Comparison of ENCODE assay signal across 20 cellular contexts in the genomic region with DNA sequence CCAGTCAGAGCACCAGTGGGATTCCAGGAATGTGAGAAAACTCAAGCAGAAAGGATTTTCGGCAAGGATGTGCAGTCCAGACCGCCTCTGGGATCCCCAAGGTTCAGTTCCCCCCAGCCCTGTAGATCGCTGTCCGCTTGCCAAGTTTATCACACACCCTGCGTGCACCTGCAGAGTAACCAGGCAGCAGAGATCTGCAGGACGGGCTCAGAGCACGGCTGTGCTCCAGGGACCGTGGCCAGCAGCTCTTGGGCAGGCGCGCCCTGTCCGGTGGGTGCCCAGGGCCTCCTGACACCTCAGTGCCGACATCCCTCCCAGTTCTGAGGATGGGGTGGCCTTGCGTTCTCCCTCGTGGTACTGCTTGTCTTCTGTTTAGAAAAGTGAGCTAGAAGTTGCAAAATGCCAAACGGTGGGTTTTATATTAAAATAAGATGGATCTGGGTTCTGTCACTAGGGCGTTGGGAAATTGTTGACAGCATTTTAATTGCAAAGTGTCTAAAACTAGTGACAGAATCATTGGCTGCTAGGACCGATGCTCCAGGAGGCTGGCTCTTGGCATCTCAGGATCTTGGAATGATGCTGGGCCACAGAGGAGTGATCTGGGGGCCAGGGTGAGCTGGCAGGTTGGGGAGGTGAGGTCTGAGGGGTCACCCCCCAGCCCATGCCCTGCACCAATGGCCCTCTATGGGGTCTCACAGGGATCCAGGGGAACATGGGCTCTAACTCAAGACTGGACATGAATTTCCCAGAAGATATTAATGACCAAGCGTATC.
DNase-seq lines count a peak whose midpoint lies in the region; ATAC-seq and TF ChIP-seq lines count a peak whose summit lies in the region.
"Had no signal": no experiment of that assay in that cellular context is flagged by ENCODE, and none has a peak within 500 bp of the region (broad histone marks: within the 10 kb centered on the region; RNA-seq: fewer than 3 reads in every experiment).

No MANE protein-coding gene starts in this region.

- no peaks in the 10 kb centered on the region for H3K4me1 Mint-ChIP-seq in osteocyte (ENCODE audit: unreplicated experiment)
- H3K4me1 Mint-ChIP-seq in type B pancreatic cell (ENCODE audit: unreplicated experiment): peaks cover 9% of the 10 kb centered on the region
- H3K4me1 Mint-ChIP-seq: B cell, CD14-positive monocyte had no signal

- ATAC-seq in Right ventricle myocardium inferior: no peak
- ATAC-seq: A549 had no signal

- no peaks in the 10 kb centered on the region for H3K36me3 Mint-ChIP-seq in osteocyte (ENCODE audit: unreplicated experiment)
- H3K36me3 Mint-ChIP-seq in type B pancreatic cell: no peaks in the 10 kb centered on the region
- H3K36me3 Mint-ChIP-seq: CD14-positive monocyte had no signal

- H3K9me3 Mint-ChIP-seq in osteocyte (ENCODE audit: unreplicated experiment) (peaks cover 7% of the 10 kb centered on the region), type B pancreatic cell (no peaks in the 10 kb centered on the region)
- H3K9me3 Mint-ChIP-seq: CD14-positive monocyte had no signal

- no peak overlapping the region for H3K4me3 ChIP-seq in left ventricle myocardium inferior
- no peak overlapping the region for H3K4me3 ChIP-seq in MG63
- H3K4me3 ChIP-seq: A549, GM23248, HAP-1, Peyer's patch had no signal

- H3K27me3 Mint-ChIP-seq in osteocyte (ENCODE audit: unreplicated experiment): no peaks in the 10 kb centered on the region
- H3K27me3 Mint-ChIP-seq in type B pancreatic cell: peaks cover 23% of the 10 kb centered on the region

- no peak for TF ChIP-seq CTCF in left ventricle myocardium inferior (IDR thresholded peaks at IDR 0.05; ENCODE audit: borderline replicate concordance)
- no peak for TF ChIP-seq CTCF in osteocyte (IDR thresholded peaks at IDR 0.05)
- no peak for TF ChIP-seq CTCF in type B pancreatic cell (conservative IDR thresholded peaks at IDR 0.05)

- H3K36me3 ChIP-seq in left ventricle myocardium inferior (no peaks in the 10 kb centered on the region), MG63 (no peaks in the 10 kb centered on the region)
- H3K36me3 ChIP-seq: HAP-1, Peyer's patch had no signal

- intact Hi-C loops in Right ventricle myocardium inferior (cut with DNase I) (no loop called here), left ventricle myocardium inferior (cut with micrococcal nuclease) (no loop called here)

- DNase-seq in Right ventricle myocardium inferior (ENCODE audit: missing footprints) (peak; percentile 3), left ventricle myocardium inferior (no peak), ecto neural progenitor cell (ENCODE audit: low spot score) (peak; percentile 18), osteocyte (ENCODE audit: extremely low spot score, unreplicated experiment) (peak; percentile 60), type B pancreatic cell (ENCODE audit: extremely low spot score, unreplicated experiment) (peak; percentile 49), MG63 (no peak), SW 1271 (lab: John Stamatoyannopoulos, UW) (no peak), NCI-H1092 (lab: John Stamatoyannopoulos, UW) (no peak)
- DNase-seq: GM23248, Karpas-422, NCI-H1436, NCI-H1930, NCI-H2227 treated with DMSO at 0.1 percent for 48 hours, NCI-H510A treated with DMSO at 0.1 percent for 48 hours, NCI-H748 treated with DMSO at 0.1 percent for 48 hours had no signal

- no peaks in the 10 kb centered on the region for H3K9me3 ChIP-seq in left ventricle myocardium inferior (replicated peaks)
- no peaks in the 10 kb centered on the region for H3K9me3 ChIP-seq in MG63
- H3K9me3 ChIP-seq: A549, HAP-1, Peyer's patch had no signal

- no peak overlapping the region for H3K27ac ChIP-seq in left ventricle myocardium inferior (replicated peaks)
- H3K27ac ChIP-seq: A549, GM23248, Peyer's patch had no signal

- H3K27me3 ChIP-seq in left ventricle myocardium inferior (ENCODE audit: low read depth) (peaks cover 79% of the 10 kb centered on the region), MG63 (peaks cover 11% of the 10 kb centered on the region; the same call in 1 of the 2 replicates)
- H3K27me3 ChIP-seq: Peyer's patch had no signal

- H3K4me3 Mint-ChIP-seq in osteocyte (ENCODE audit: unreplicated experiment): no peak overlapping the region
- no peak overlapping the region for H3K4me3 Mint-ChIP-seq in type B pancreatic cell
- H3K4me3 Mint-ChIP-seq: B cell, CD14-positive monocyte had no signal

- no peaks in the 10 kb centered on the region for H3K4me1 ChIP-seq in left ventricle myocardium inferior
- H3K4me1 ChIP-seq: A549, HAP-1, Peyer's patch had no signal

- H3K27ac Mint-ChIP-seq in osteocyte (ENCODE audit: unreplicated experiment): no peak overlapping the region
- H3K27ac Mint-ChIP-seq in type B pancreatic cell: no peak overlapping the region
- H3K27ac Mint-ChIP-seq: B cell, CD14-positive monocyte had no signal

Comparison
In these comparisons a context has a peak if more than half of its experiments do, and no peak if none do; other contexts are left out.
1. DNase-seq: peak in Right ventricle myocardium inferior (single experiment), ecto neural progenitor cell (single experiment), osteocyte (single experiment) and type B pancreatic cell (single experiment); none in left ventricle myocardium inferior (single experiment), MG63 (single experiment), SW 1271 (0 of 2) and NCI-H1092 (single experiment).